In the genomic region with DNA sequence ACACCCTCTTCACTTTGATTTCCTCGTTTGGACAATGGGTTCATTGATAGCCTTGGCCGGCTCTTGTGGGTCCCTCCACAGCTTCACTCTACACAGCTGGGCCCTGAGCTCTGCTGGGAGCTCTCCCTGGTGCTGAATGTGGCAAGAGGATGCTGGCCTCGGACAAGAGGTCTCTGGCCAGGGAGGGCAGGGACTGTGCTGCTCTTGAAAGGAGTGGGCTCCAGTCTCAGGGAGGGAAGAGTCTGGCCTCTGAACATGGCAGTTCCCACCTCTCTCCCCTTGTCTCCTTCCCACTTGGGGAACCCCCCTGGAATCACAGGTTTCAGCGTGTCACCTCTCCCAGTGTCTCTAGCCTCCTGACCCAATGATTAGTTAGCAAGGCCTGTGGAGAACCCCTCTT, we compare ENCODE assay signal across 9 cellular contexts. TPM values are rescaled to one million over a fixed set of nuclear protein-coding genes. Genes with fewer than 3 reads are reported as not detected.
DNase-seq lines count a peak whose midpoint lies in the region; ATAC-seq, FAIRE-seq and TF ChIP-seq lines count a peak whose summit lies in the region.
"Had no signal": no experiment of that assay in that cellular context is flagged by ENCODE, and none has a peak within 500 bp of the region (broad histone marks: within the 10 kb centered on the region; RNA-seq: fewer than 3 reads in every experiment).

No MANE protein-coding gene starts in this region.

- peaks cover 20% of the 10 kb centered on the region for H3K27me3 ChIP-seq in astrocyte (ENCODE audit: insufficient read depth, low read length)

- DNase-seq in GM03348 (ENCODE audit: low spot score) (peak; percentile 87), LoVo (ENCODE audit: low spot score) (peak; percentile 48), astrocyte (ENCODE audit: low read depth) (peak; percentile 59), inferior parietal cortex (ENCODE audit: extremely low spot score) (peak; percentile 80), superior temporal gyrus (ENCODE audit: extremely low spot score) (peak; percentile 89)
- no peak for DNase-seq in activated CD4-positive, CD25-positive, alpha-beta regulatory T cell treated with anti-CD3 and anti-CD28 coated beads, Interleukin-2, amount 50 U/mL, for 72 hours

- ATAC-seq in GM21576 (IDR thresholded peaks at IDR 0.05; ENCODE audit: unreplicated experiment), result no peak
- no peak for ATAC-seq in GM21825 (IDR thresholded peaks at IDR 0.05; ENCODE audit: unreplicated experiment)

- H3K27ac ChIP-seq in astrocyte (ENCODE audit: low read depth, low read length), result no peak overlapping the region

- H3K36me3 Mint-ChIP-seq in astrocyte (ENCODE audit: low read depth, unreplicated experiment), result no peaks in the 10 kb centered on the region

- no peak overlapping the region for H3K4me3 ChIP-seq in astrocyte (ENCODE audit: insufficient read depth, low read depth, low read length)

- H3K4me1 ChIP-seq in astrocyte (ENCODE audit: insufficient read depth, low read length), result no peaks in the 10 kb centered on the region

- no peaks in the 10 kb centered on the region for H3K36me3 ChIP-seq in astrocyte (ENCODE audit: insufficient read depth, low read length)

- H3K4me3 Mint-ChIP-seq in astrocyte (ENCODE audit: unreplicated experiment), result no peak overlapping the region

- no peak for TF ChIP-seq CTCF in astrocyte (IDR thresholded peaks at IDR 0.05; ENCODE audit: insufficient read depth, low read depth, low read length)

- H3K9ac ChIP-seq in astrocyte (ENCODE audit: low read length), result no peak overlapping the region

- no peak overlapping the region for H2AFZ ChIP-seq in astrocyte (ENCODE audit: low read depth, low read length)

- H4K20me1 ChIP-seq in astrocyte (ENCODE audit: insufficient read depth, low read length), result peaks cover 8% of the 10 kb centered on the region

- no peak overlapping the region for H3K4me2 ChIP-seq in astrocyte (ENCODE audit: low read length)

- H3K9me3 ChIP-seq in astrocyte (ENCODE audit: insufficient read depth, low read depth, low read length), result no peaks in the 10 kb centered on the region

- no peak overlapping the region for H3K27ac Mint-ChIP-seq in astrocyte (ENCODE audit: unreplicated experiment)

- no peaks in the 10 kb centered on the region for H3K4me1 Mint-ChIP-seq in astrocyte (ENCODE audit: low read depth, unreplicated experiment)

- H3K79me2 ChIP-seq in astrocyte (ENCODE audit: insufficient read depth, low read length), result no peaks in the 10 kb centered on the region

- peaks cover 68% of the 10 kb centered on the region for H3K27me3 Mint-ChIP-seq in astrocyte (ENCODE audit: low read depth, unreplicated experiment)

- no peaks in the 10 kb centered on the region for H3K9me3 Mint-ChIP-seq in astrocyte (ENCODE audit: unreplicated experiment)

- FAIRE-seq in astrocyte (lab: Jason Lieb, UNC), result no peak

RNA-seq across cellular contexts. Expression of gene CABP7, which starts 3.0 kb away (rescaled TPM):
- 0.12 TPM in 1 of 2 replicates, not detected in the other for total RNA-seq in astrocyte
- total RNA-seq: subcutaneous adipose tissue had no signal

RNA-seq across cellular contexts. Expression of gene ZMAT5, which starts 50.0 kb away (rescaled TPM):
- total RNA-seq in astrocyte, result 24.4 and 24.8 TPM in 2 replicates

RNA-seq across cellular contexts. Expression of gene UQCR10, which starts 50.4 kb away (rescaled TPM):
- 110 and 112 TPM in 2 replicates for total RNA-seq in astrocyte
